Comparison of ENCODE assay signal across 11 cellular contexts in the genomic region with DNA sequence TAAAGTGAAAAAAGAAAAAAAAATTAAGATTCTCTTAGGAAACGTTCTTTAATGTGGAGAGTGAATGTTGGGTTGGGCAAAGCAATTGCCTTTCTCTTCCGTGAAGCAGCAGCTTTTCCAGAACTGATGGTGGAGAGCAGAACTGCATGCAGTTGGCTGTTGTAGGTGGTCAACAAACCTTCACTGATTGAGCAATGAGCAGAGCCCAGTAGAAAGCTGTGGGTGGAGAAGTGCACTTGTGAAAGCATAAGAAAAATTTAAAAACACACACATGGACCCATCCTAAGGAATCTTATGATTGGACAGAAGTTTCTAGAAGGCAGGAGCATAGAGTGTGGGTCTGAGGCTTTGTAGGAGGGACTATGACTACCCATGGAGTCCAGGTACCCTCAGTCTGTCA. TPM values are rescaled to one million over a fixed set of nuclear protein-coding genes. Genes with fewer than 3 reads are reported as not detected.
A peak's percentile ranks its signal among the peaks of the same experiment; 100 is the strongest.
DNase-seq lines count a peak whose midpoint lies in the region; ATAC-seq and TF ChIP-seq lines count a peak whose summit lies in the region.
"Had no signal": no experiment of that assay in that cellular context is flagged by ENCODE, and none has a peak within 500 bp of the region (broad histone marks: within the 10 kb centered on the region; RNA-seq: fewer than 3 reads in every experiment).

No MANE protein-coding gene starts in this region.

- H3K4me1 Mint-ChIP-seq in activated T-cell treated with anti-CD3 and anti-CD28 coated beads, Interleukin-2, amount 50 U/mL, for 24 hours (ENCODE audit: low read depth): peaks cover 1% of the 10 kb centered on the region
- H3K4me1 Mint-ChIP-seq in endodermal cell: peaks cover 27% of the 10 kb centered on the region
- H3K4me1 Mint-ChIP-seq in stimulated activated memory B cell treated with anti-CD40 and anti-IgM and Interleukin-4, amounts not matched to agents 10 μg/mL and 1 μg/mL and 100 μg/mL, for 72 hours: peaks cover 16% of the 10 kb centered on the region
- peaks cover 5% of the 10 kb centered on the region for H3K4me1 Mint-ChIP-seq in activated naive CD4-positive, alpha-beta T cell treated with anti-CD3 and anti-CD28 coated beads, Interleukin-2, amount 10 ng/mL, durations not matched to agents 7 days and 5 days

- peaks cover 6% of the 10 kb centered on the region for H3K4me1 ChIP-seq in endodermal cell (ENCODE audit: control insufficient read depth, insufficient read depth, low read length)
- H3K4me1 ChIP-seq in muscle layer of duodenum (ENCODE audit: control insufficient read depth in 1 of 2, insufficient read depth in 2 of 2, low read length in 2 of 2): peaks cover 14 to 64% of the 10 kb centered on the region in 2 donors

- H3K36me3 ChIP-seq in endodermal cell (ENCODE audit: control insufficient read depth, insufficient read depth, low read length) (no peaks in the 10 kb centered on the region), muscle layer of duodenum (ENCODE audit: control insufficient read depth in 1 of 2, insufficient read depth in 2 of 2, low read length in 2 of 2) (peaks cover 0 to 15% of the 10 kb centered on the region in 2 donors)

- TF ChIP-seq CTCF in endodermal cell (conservative IDR thresholded peaks at IDR 0.05): peak; percentile 23

- no peak for DNase-seq in activated T-cell treated with anti-CD3 and anti-CD28 coated beads, Interleukin-2, amount 50 U/mL, for 24 hours
- DNase-seq in activated T-cell treated with anti-CD3 and anti-CD28 coated beads, Interleukin-2, amount 50 U/mL, for 48 hours: no peak
- DNase-seq in endodermal cell: no peak
- DNase-seq in activated naive CD4-positive, alpha-beta T cell treated with anti-CD3 and anti-CD28 coated beads, Interleukin-2, amount 10 ng/mL, durations not matched to agents 7 days and 5 days: no peak
- no peak for DNase-seq in T-helper 2 cell
- DNase-seq: hippocampal formation had no signal

- H3K27me3 Mint-ChIP-seq in activated T-cell treated with anti-CD3 and anti-CD28 coated beads, Interleukin-2, amount 50 U/mL, for 24 hours: peaks cover 7% of the 10 kb centered on the region
- H3K27me3 Mint-ChIP-seq in endodermal cell (ENCODE audit: insufficient read depth): peaks cover 4% of the 10 kb centered on the region
- peaks cover 13% of the 10 kb centered on the region for H3K27me3 Mint-ChIP-seq in stimulated activated memory B cell treated with anti-CD40 and anti-IgM and Interleukin-4, amounts not matched to agents 10 μg/mL and 1 μg/mL and 100 μg/mL, for 72 hours
- peaks cover 48% of the 10 kb centered on the region for H3K27me3 Mint-ChIP-seq in activated naive CD4-positive, alpha-beta T cell treated with anti-CD3 and anti-CD28 coated beads, Interleukin-2, amount 10 ng/mL, durations not matched to agents 7 days and 5 days

- H3K36me3 Mint-ChIP-seq in activated T-cell treated with anti-CD3 and anti-CD28 coated beads, Interleukin-2, amount 50 U/mL, for 24 hours (ENCODE audit: low read depth): no peaks in the 10 kb centered on the region
- H3K36me3 Mint-ChIP-seq in endodermal cell (ENCODE audit: low read depth): no peaks in the 10 kb centered on the region
- H3K36me3 Mint-ChIP-seq in stimulated activated memory B cell treated with anti-CD40 and anti-IgM and Interleukin-4, amounts not matched to agents 10 μg/mL and 1 μg/mL and 100 μg/mL, for 72 hours: no peaks in the 10 kb centered on the region
- no peaks in the 10 kb centered on the region for H3K36me3 Mint-ChIP-seq in activated naive CD4-positive, alpha-beta T cell treated with anti-CD3 and anti-CD28 coated beads, Interleukin-2, amount 10 ng/mL, durations not matched to agents 7 days and 5 days
- H3K36me3 Mint-ChIP-seq: activated naive CD8-positive, alpha-beta T cell had no signal

- no peak overlapping the region for H3K9ac ChIP-seq in endodermal cell (ENCODE audit: extremely low read depth, low read length, poor library complexity, severe bottlenecking)

- ATAC-seq in stimulated activated memory B cell treated with anti-CD40 and anti-IgM and Interleukin-4, amounts not matched to agents 10 μg/mL and 1 μg/mL and 100 μg/mL, for 72 hours: no peak
- ATAC-seq in HG03139 (IDR thresholded peaks at IDR 0.05; ENCODE audit: unreplicated experiment): no peak

- H3K27me3 ChIP-seq in endodermal cell (ENCODE audit: control insufficient read depth, insufficient read depth, low read length, poor library complexity, severe bottlenecking) (no peaks in the 10 kb centered on the region), muscle layer of duodenum (ENCODE audit: low read depth, low read length) (no peaks in the 10 kb centered on the region)

- WGBS in endodermal cell (ENCODE audit: insufficient coverage in 1 of 2, insufficient read length in 1 of 2), 2 experiments: 87 to 100% methylated on average over 1 to 2 of the region's 2 CpGs

- H3K4me3 Mint-ChIP-seq in activated T-cell treated with anti-CD3 and anti-CD28 coated beads, Interleukin-2, amount 50 U/mL, for 24 hours: no peak overlapping the region
- H3K4me3 Mint-ChIP-seq in endodermal cell: no peak overlapping the region
- H3K4me3 Mint-ChIP-seq in stimulated activated memory B cell treated with anti-CD40 and anti-IgM and Interleukin-4, amounts not matched to agents 10 μg/mL and 1 μg/mL and 100 μg/mL, for 72 hours: no peak overlapping the region
- no peak overlapping the region for H3K4me3 Mint-ChIP-seq in activated naive CD4-positive, alpha-beta T cell treated with anti-CD3 and anti-CD28 coated beads, Interleukin-2, amount 10 ng/mL, durations not matched to agents 7 days and 5 days
- H3K4me3 Mint-ChIP-seq: activated naive CD8-positive, alpha-beta T cell had no signal

- H3K9me3 Mint-ChIP-seq in activated T-cell treated with anti-CD3 and anti-CD28 coated beads, Interleukin-2, amount 50 U/mL, for 24 hours: no peaks in the 10 kb centered on the region
- no peaks in the 10 kb centered on the region for H3K9me3 Mint-ChIP-seq in endodermal cell
- H3K9me3 Mint-ChIP-seq in stimulated activated memory B cell treated with anti-CD40 and anti-IgM and Interleukin-4, amounts not matched to agents 10 μg/mL and 1 μg/mL and 100 μg/mL, for 72 hours: no peaks in the 10 kb centered on the region
- H3K9me3 Mint-ChIP-seq in activated naive CD4-positive, alpha-beta T cell treated with anti-CD3 and anti-CD28 coated beads, Interleukin-2, amount 10 ng/mL, durations not matched to agents 7 days and 5 days: no peaks in the 10 kb centered on the region

- peak overlapping the region; percentile 20 for H3K27ac Mint-ChIP-seq in activated T-cell treated with anti-CD3 and anti-CD28 coated beads, Interleukin-2, amount 50 U/mL, for 24 hours
- no peak overlapping the region for H3K27ac Mint-ChIP-seq in endodermal cell
- no peak overlapping the region for H3K27ac Mint-ChIP-seq in stimulated activated memory B cell treated with anti-CD40 and anti-IgM and Interleukin-4, amounts not matched to agents 10 μg/mL and 1 μg/mL and 100 μg/mL, for 72 hours
- H3K27ac Mint-ChIP-seq in activated naive CD4-positive, alpha-beta T cell treated with anti-CD3 and anti-CD28 coated beads, Interleukin-2, amount 10 ng/mL, durations not matched to agents 7 days and 5 days: no peak overlapping the region
- H3K27ac Mint-ChIP-seq: activated naive CD8-positive, alpha-beta T cell had no signal

- H3K4me3 ChIP-seq in endodermal cell (ENCODE audit: low read length): no peak overlapping the region
- H3K4me3 ChIP-seq in muscle layer of duodenum (ENCODE audit: low read depth in 1 of 2, low read length in 2 of 2): peak overlapping the region in 1 of 2 donors; percentile 21
- H3K4me3 ChIP-seq: GM12878 had no signal

- H3K9me3 ChIP-seq in endodermal cell (ENCODE audit: control insufficient read depth, low read length) (no peaks in the 10 kb centered on the region), muscle layer of duodenum (ENCODE audit: control insufficient read depth in 1 of 2, low read length in 2 of 2) (no peaks in the 10 kb centered on the region)

- no peak overlapping the region for H3K27ac ChIP-seq in endodermal cell (ENCODE audit: low read depth, low read length)
- H3K27ac ChIP-seq in muscle layer of duodenum (ENCODE audit: low read length): peak overlapping the region; percentile 83

- CTCF ChIA-PET in activated naive CD4-positive, alpha-beta T cell treated with anti-CD3 and anti-CD28 coated beads, Interleukin-2, amount 10 ng/mL, durations not matched to agents 7 days and 5 days (lab: Charles Lee): interaction anchor here (0.6 to 5.1 kb wide), 6 partner anchors 9 to 212 kb away, joined by 3 to 25 read pairs (median 4); no protein-coding TSS in a partner anchor

RNA-seq across cellular contexts. Expression of gene PRELP, which starts 4.5 kb away (rescaled TPM):
- 1 to 10 TPM in 1 of 2 donors, under 1 TPM in 1; 0.66 to 3.9 TPM for total RNA-seq in endodermal cell
- 3.9 TPM for polyA plus RNA-seq in endodermal cell (2013, experiment 1 of 2)
- 3.7 TPM for polyA plus RNA-seq in endodermal cell (2013, experiment 2 of 2)

RNA-seq across cellular contexts. Expression of gene OPTC, which starts 13.9 kb away (rescaled TPM):
- under 1 TPM; 0.26 to 0.42 TPM for total RNA-seq in endodermal cell
- 0.53 TPM for polyA plus RNA-seq in endodermal cell (2013, experiment 1 of 2)
- polyA plus RNA-seq in endodermal cell (2013, experiment 2 of 2): 0.54 TPM
- total RNA-seq: GM12878 had no signal
- polyA plus RNA-seq: GM12878 had no signal
